ENCODE assay signal across 10 cellular contexts in the genomic region with DNA sequence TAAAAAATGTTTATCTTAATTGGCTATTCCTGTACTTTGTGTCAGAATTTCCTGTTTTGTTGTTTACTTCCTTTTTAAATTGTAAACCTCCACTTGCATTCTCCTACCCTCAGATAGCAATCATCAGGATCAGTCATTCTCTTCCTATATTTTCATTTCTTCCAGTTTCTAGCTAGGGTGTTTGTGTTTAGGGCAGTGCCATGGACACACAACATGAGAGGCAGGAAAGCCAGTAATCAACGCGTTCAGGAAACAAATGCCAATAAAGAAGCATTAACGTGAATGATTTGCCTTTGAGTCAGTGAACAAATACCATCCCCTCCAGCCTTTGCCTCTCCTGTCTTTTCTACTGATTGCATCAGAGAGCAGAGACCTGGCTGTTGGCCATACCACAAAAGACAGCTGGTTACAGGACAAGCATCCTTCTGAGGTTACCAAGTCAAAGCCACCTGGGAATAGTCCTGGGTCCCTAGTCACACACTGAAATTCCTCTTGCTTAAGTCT. TPM values are rescaled to one million over a fixed set of nuclear protein-coding genes. Genes with fewer than 3 reads are reported as not detected.
DNase-seq lines count a peak whose midpoint lies in the region; ATAC-seq and TF ChIP-seq lines count a peak whose summit lies in the region.
"Had no signal": no experiment of that assay in that cellular context is flagged by ENCODE, and none has a peak within 500 bp of the region (broad histone marks: within the 10 kb centered on the region; RNA-seq: fewer than 3 reads in every experiment).

No MANE protein-coding gene starts in this region.

- H3K4me2 ChIP-seq in Loucy (ENCODE audit: low read depth, low read length, poor library complexity, severe bottlenecking), result peak overlapping the region; percentile 60

- 51 to 59% (median 52%) methylated on average over 3 of the region's 3 CpGs for WGBS in adrenal gland, 4 donors
- 12% methylated on average over 3 of the region's 3 CpGs for WGBS in liver

- peak overlapping the region; percentile 74; the same call in 1 of the 2 replicates for H2AFZ ChIP-seq in Loucy (ENCODE audit: low read length)

- TF ChIP-seq RAD21 in liver (IDR thresholded peaks at IDR 0.05), result peak in 1 of 2 donors; percentile 34

- H3K36me3 ChIP-seq in Loucy (ENCODE audit: insufficient read depth, low read length), result no peaks in the 10 kb centered on the region
- H3K36me3 ChIP-seq in adrenal gland (replicated peaks in 1 of 2), result no peaks in the 10 kb centered on the region
- H3K36me3 ChIP-seq in liver (ENCODE audit: control insufficient read depth in 4 of 4, insufficient read depth in 3 of 4, low read depth in 1 of 4, low read length in 3 of 4), result no peaks in the 10 kb centered on the region

- H3K4me1 ChIP-seq in Loucy (ENCODE audit: insufficient read depth, low read length, poor library complexity, severe bottlenecking), result peaks cover 23% of the 10 kb centered on the region
- peaks cover 8 to 15% of the 10 kb centered on the region in 2 donors for H3K4me1 ChIP-seq in adrenal gland (replicated peaks in 1 of 2)
- peaks cover 2 to 20% (median 4%) of the 10 kb centered on the region in 4 donors for H3K4me1 ChIP-seq in liver (ENCODE audit: control insufficient read depth in 4 of 4, insufficient read depth in 4 of 4, low read length in 3 of 4)

- H4K20me1 ChIP-seq in Loucy (ENCODE audit: insufficient read depth, low read length, poor library complexity, severe bottlenecking), result no peaks in the 10 kb centered on the region

- intact Hi-C loops in adrenal gland (cut with DNase I), result no loop called here

- H3K27ac ChIP-seq in adrenal gland (peak overlapping the region in 2 of 5 donors; percentile 39 to 83), liver (ENCODE audit: low read depth in 1 of 2, low read length in 2 of 2) (peak overlapping the region; percentile 40 to 57)

- no peak for TF ChIP-seq POLR2A in adrenal gland (IDR thresholded peaks at IDR 0.05)

- H3K9me3 ChIP-seq in Loucy (ENCODE audit: insufficient read depth, low read depth, low read length), result no peaks in the 10 kb centered on the region
- H3K9me3 ChIP-seq in adrenal gland (replicated peaks in 1 of 3), result no peaks in the 10 kb centered on the region
- no peaks in the 10 kb centered on the region for H3K9me3 ChIP-seq in liver (ENCODE audit: control insufficient read depth in 4 of 4, low read length in 3 of 4)

- no peaks in the 10 kb centered on the region for H3K79me2 ChIP-seq in Loucy (ENCODE audit: insufficient read depth, low read length)

- ATAC-seq in GM21381 (IDR thresholded peaks at IDR 0.05; ENCODE audit: unreplicated experiment), result no peak
- ATAC-seq: activated T-helper 17 cell treated with anti-CD3 and anti-CD28 coated beads, Interleukin-2, amount 50 U/mL, for 72 hours had no signal

- H3K9ac ChIP-seq in Loucy (ENCODE audit: low read depth, low read length, poor library complexity, severe bottlenecking), result peak overlapping the region; percentile 52
- no peak overlapping the region for H3K9ac ChIP-seq in liver (ENCODE audit: low read depth in 1 of 2, low read length in 2 of 2)

- H3K27me3 ChIP-seq in Loucy (ENCODE audit: insufficient read depth, low read length, poor library complexity, severe bottlenecking) (no peaks in the 10 kb centered on the region), adrenal gland (no peaks in the 10 kb centered on the region), liver (ENCODE audit: control insufficient read depth in 4 of 4, insufficient read depth in 4 of 4, low read length in 3 of 4) (no peaks in the 10 kb centered on the region)

- peak; percentile 99 for DNase-seq in AG09309 (ENCODE audit: low read depth)
- DNase-seq in adrenal gland, result peak in 6 of 7 donors; percentile 40 to 75 (median 57)
- DNase-seq in hippocampal formation (lab: John Stamatoyannopoulos, UW), result no peak
- no peak for DNase-seq in activated naive CD4-positive, alpha-beta T cell treated with Interleukin-2 at 50 U/mL for 16 hours
- no peak for DNase-seq in stimulated activated CD4-positive, alpha-beta T cell treated with anti-CD3 and anti-CD28 coated beads, Interleukin-1b, Interleukin-23, amount 100 ng/mL, for 48 hours
- DNase-seq: nucleus accumbens had no signal

- no peaks in the 10 kb centered on the region for H3F3A ChIP-seq in Loucy (ENCODE audit: low read depth)

- no peak for TF ChIP-seq CTCF in AG09309 (IDR thresholded peaks at IDR 0.05; ENCODE audit: control insufficient read depth, insufficient read depth, low read depth, low read length, missing control alignments)
- TF ChIP-seq CTCF in Loucy (conservative IDR thresholded peaks at IDR 0.05; ENCODE audit: low read length), result no peak
- TF ChIP-seq CTCF in adrenal gland (IDR thresholded peaks at IDR 0.05), result no peak
- TF ChIP-seq CTCF in liver (IDR thresholded peaks at IDR 0.05; ENCODE audit: low read depth, low read length, missing input control), result no peak

- no peak overlapping the region for H3K4me3 ChIP-seq in AG09309 (ENCODE audit: control insufficient read depth, low read depth, low read length)
- peak overlapping the region; percentile 18 for H3K4me3 ChIP-seq in Loucy (ENCODE audit: low read length, poor library complexity, severe bottlenecking)
- H3K4me3 ChIP-seq in adrenal gland, result no peak overlapping the region
- H3K4me3 ChIP-seq in liver (ENCODE audit: low read depth in 1 of 3, low read length in 3 of 3), result no peak overlapping the region

- H3K9me2 ChIP-seq in Loucy (replicated peaks; ENCODE audit: low read depth, low read length), result no peaks in the 10 kb centered on the region

TF ChIP-seq in liver, 16 proteins besides CTCF, POLR2A, EP300 and RAD21:
- TF ChIP-seq, protein P1, sequence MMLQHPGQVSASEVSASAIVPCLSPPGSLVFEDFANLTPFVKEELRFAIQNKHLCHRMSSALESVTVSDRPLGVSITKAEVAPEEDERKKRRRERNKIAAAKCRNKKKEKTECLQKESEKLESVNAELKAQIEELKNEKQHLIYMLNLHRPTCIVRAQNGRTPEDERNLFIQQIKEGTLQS (IDR thresholded peaks at IDR 0.05), result peak; percentile 54
- TF ChIP-seq NR2F2 (IDR thresholded peaks at IDR 0.05) (no peak), TAF1 (conservative IDR thresholded peaks at IDR 0.05) (peak; percentile 22), HNF4A (conservative IDR thresholded peaks at IDR 0.05) (peak in 1 of 2 donors; percentile 59), SP1 (IDR thresholded peaks at IDR 0.05) (no peak), EGR1 (IDR thresholded peaks at IDR 0.05; ENCODE audit: low read depth in 2 of 2) (peak in 1 of 2 donors; percentile 5), YY1 (IDR thresholded peaks at IDR 0.05) (peak; percentile 35), HNF4G (IDR thresholded peaks at IDR 0.05) (no peak), FOXA1 (IDR thresholded peaks at IDR 0.05) (no peak), GABPA (IDR thresholded peaks at IDR 0.05 in 1 of 2, conservative IDR thresholded peaks at IDR 0.05 in 1 of 2) (no peak), RXRA (IDR thresholded peaks at IDR 0.05) (peak; percentile 6 to 58), JUND (IDR thresholded peaks at IDR 0.05) (peak in 1 of 2 donors; percentile 52), FOXA2 (IDR thresholded peaks at IDR 0.05) (no peak)
- TF ChIP-seq, protein P2, sequence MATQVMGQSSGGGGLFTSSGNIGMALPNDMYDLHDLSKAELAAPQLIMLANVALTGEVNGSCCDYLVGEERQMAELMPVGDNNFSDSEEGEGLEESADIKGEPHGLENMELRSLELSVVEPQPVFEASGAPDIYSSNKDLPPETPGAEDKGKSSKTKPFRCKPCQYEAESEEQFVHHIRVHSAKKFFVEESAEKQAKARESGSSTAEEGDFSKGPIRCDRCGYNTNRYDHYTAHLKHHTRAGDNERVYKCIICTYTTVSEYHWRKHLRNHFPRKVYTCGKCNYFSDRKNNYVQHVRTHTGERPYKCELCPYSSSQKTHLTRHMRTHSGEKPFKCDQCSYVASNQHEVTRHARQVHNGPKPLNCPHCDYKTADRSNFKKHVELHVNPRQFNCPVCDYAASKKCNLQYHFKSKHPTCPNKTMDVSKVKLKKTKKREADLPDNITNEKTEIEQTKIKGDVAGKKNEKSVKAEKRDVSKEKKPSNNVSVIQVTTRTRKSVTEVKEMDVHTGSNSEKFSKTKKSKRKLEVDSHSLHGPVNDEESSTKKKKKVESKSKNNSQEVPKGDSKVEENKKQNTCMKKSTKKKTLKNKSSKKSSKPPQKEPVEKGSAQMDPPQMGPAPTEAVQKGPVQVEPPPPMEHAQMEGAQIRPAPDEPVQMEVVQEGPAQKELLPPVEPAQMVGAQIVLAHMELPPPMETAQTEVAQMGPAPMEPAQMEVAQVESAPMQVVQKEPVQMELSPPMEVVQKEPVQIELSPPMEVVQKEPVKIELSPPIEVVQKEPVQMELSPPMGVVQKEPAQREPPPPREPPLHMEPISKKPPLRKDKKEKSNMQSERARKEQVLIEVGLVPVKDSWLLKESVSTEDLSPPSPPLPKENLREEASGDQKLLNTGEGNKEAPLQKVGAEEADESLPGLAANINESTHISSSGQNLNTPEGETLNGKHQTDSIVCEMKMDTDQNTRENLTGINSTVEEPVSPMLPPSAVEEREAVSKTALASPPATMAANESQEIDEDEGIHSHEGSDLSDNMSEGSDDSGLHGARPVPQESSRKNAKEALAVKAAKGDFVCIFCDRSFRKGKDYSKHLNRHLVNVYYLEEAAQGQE (IDR thresholded peaks at IDR 0.05), result peak; percentile 54
- TF ChIP-seq, protein P3, sequence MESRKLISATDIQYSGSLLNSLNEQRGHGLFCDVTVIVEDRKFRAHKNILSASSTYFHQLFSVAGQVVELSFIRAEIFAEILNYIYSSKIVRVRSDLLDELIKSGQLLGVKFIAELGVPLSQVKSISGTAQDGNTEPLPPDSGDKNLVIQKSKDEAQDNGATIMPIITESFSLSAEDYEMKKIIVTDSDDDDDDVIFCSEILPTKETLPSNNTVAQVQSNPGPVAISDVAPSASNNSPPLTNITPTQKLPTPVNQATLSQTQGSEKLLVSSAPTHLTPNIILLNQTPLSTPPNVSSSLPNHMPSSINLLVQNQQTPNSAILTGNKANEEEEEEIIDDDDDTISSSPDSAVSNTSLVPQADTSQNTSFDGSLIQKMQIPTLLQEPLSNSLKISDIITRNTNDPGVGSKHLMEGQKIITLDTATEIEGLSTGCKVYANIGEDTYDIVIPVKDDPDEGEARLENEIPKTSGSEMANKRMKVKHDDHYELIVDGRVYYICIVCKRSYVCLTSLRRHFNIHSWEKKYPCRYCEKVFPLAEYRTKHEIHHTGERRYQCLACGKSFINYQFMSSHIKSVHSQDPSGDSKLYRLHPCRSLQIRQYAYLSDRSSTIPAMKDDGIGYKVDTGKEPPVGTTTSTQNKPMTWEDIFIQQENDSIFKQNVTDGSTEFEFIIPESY (IDR thresholded peaks at IDR 0.05), result no peak
- TF ChIP-seq, protein P4, sequence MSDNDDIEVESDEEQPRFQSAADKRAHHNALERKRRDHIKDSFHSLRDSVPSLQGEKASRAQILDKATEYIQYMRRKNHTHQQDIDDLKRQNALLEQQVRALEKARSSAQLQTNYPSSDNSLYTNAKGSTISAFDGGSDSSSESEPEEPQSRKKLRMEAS (IDR thresholded peaks at IDR 0.05), result peak; percentile 13

RNA-seq across cellular contexts. Expression of a gene that starts 56.7 kb away (rescaled TPM):
- total RNA-seq in adrenal gland (100 to 1,000 TPM in 6 of 8 donors, 10 to 100 TPM in 2; 41.2 to 213 (median 138) TPM), liver (1 to 10 TPM; 4.7 to 8.3 TPM)
- polyA plus RNA-seq in adrenal gland (10 to 100 TPM; 43.8 to 54.9 (median 50.8) TPM), liver (1 to 10 TPM; 3.9 to 9.0 TPM)

Comparison
In these comparisons a context has a peak if more than half of its experiments do, and no peak if none do; other contexts are left out.
1. DNase-seq: peak in AG09309 (single experiment) and adrenal gland (6 of 7); none in hippocampal formation (0 of 2), activated naive CD4-positive, alpha-beta T cell treated with Interleukin-2 at 50 U/mL for 16 hours (single experiment) and stimulated activated CD4-positive, alpha-beta T cell treated with anti-CD3 and anti-CD28 coated beads, Interleukin-1b, Interleukin-23, amount 100 ng/mL, for 48 hours (single experiment).
2. RNA of a gene that starts 56.7 kb away (total RNA-seq): 41.2 to 213 TPM in adrenal gland; 4.7 to 8.3 TPM in liver; every median in the first group is over 4 times any median in the second.